8 cellular contexts compared by ENCODE assay signal in the genomic region with DNA sequence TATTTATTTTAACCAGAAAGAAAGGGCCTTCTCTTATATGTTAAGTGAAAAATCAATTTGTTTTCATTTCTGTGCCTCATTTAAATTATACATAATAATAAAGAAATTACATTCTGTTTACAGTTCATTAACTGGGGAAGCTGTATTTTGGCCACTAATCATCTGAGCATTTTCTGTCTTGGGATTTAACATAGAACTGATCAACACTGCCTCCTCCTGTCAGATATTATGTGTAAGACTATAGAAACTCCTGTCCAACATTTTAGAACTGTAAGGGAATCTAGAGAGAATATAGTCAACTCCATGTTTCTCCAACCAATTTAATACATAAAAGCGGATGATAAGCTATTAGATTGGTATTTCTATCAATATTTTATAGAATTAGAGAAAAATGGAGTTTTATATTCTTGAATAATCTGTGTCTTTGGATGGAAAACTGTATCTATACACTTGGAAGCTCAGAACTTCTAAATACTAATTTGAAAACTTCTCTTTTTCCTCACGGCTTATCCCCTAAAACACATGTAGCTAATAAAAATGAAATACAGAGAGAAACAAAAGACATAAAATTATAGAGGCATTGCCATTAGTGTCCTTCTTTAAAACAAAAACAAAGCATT. TPM values are rescaled to one million over a fixed set of nuclear protein-coding genes. Genes with fewer than 3 reads are reported as not detected.
DNase-seq lines count a peak whose midpoint lies in the region; ATAC-seq, FAIRE-seq and TF ChIP-seq lines count a peak whose summit lies in the region.

No MANE protein-coding gene starts in this region.

- no peaks in the 10 kb centered on the region for H3K4me1 ChIP-seq in DOHH2 (ENCODE audit: control insufficient read depth, low read length)
- H3K4me1 ChIP-seq in astrocyte (ENCODE audit: insufficient read depth, low read length) = no peaks in the 10 kb centered on the region
- H3K4me1 ChIP-seq in right lobe of liver = no peaks in the 10 kb centered on the region
- H3K4me1 ChIP-seq in spleen = peaks cover 0 to 11% (median 0%) of the 10 kb centered on the region in 6 donors
- H3K4me1 ChIP-seq in thyroid gland = no peaks in the 10 kb centered on the region

- no peaks in the 10 kb centered on the region for H3K9me2 ChIP-seq in DOHH2 (replicated peaks; ENCODE audit: control insufficient read depth, low read length)

- no peak overlapping the region for H3K4me3 ChIP-seq in DOHH2 (ENCODE audit: low read length)
- H3K4me3 ChIP-seq in astrocyte (ENCODE audit: insufficient read depth, low read depth, low read length) = no peak overlapping the region
- no peak overlapping the region for H3K4me3 ChIP-seq in right lobe of liver
- H3K4me3 ChIP-seq in spleen = no peak overlapping the region
- H3K4me3 ChIP-seq in thyroid gland (replicated peaks in 1 of 3) = no peak overlapping the region

- H3K4me2 ChIP-seq in DOHH2 (ENCODE audit: low read length) = no peak overlapping the region
- no peak overlapping the region for H3K4me2 ChIP-seq in astrocyte (ENCODE audit: low read length)

- TF ChIP-seq POLR2A in right lobe of liver (IDR thresholded peaks at IDR 0.05) (no peak), spleen (IDR thresholded peaks at IDR 0.05) (no peak), thyroid gland (IDR thresholded peaks at IDR 0.05) (no peak)

- ATAC-seq in right lobe of liver (peak; percentile 61 to 77 (median 74)), HG03108 (IDR thresholded peaks at IDR 0.05; ENCODE audit: unreplicated experiment) (no peak)

- WGBS in right lobe of liver (ENCODE audit: insufficient coverage, low coverage, low lambda C conversion rate, missing lambda C conversion rate) = 61% methylated on average over 2 of the region's 2 CpGs
- 76 to 92% (median 85%) methylated on average over 2 of the region's 2 CpGs for WGBS in spleen, 5 donors
- WGBS in thyroid gland, 2 donors = 86 to 94% methylated on average over 2 of the region's 2 CpGs

- no peaks in the 10 kb centered on the region for H3K36me3 Mint-ChIP-seq in astrocyte (ENCODE audit: low read depth, unreplicated experiment)
- H3K36me3 Mint-ChIP-seq in activated CD4-positive, alpha-beta T cell treated with anti-CD3 and anti-CD28 coated beads, Interleukin-2, amount 10 ng/mL, durations not matched to agents 24 days and 14 days (ENCODE audit: low read depth) = no peaks in the 10 kb centered on the region

- no peak overlapping the region for H3K4me3 Mint-ChIP-seq in astrocyte (ENCODE audit: unreplicated experiment)
- no peak overlapping the region for H3K4me3 Mint-ChIP-seq in activated CD4-positive, alpha-beta T cell treated with anti-CD3 and anti-CD28 coated beads, Interleukin-2, amount 10 ng/mL, durations not matched to agents 24 days and 14 days

- no peaks in the 10 kb centered on the region for H3K9me3 Mint-ChIP-seq in astrocyte (ENCODE audit: unreplicated experiment)
- no peaks in the 10 kb centered on the region for H3K9me3 Mint-ChIP-seq in activated CD4-positive, alpha-beta T cell treated with anti-CD3 and anti-CD28 coated beads, Interleukin-2, amount 10 ng/mL, durations not matched to agents 24 days and 14 days

- H3K27ac ChIP-seq in DOHH2 (ENCODE audit: low read depth, low read length) (no peak overlapping the region), astrocyte (ENCODE audit: low read depth, low read length) (no peak overlapping the region), right lobe of liver (no peak overlapping the region), spleen (no peak overlapping the region), thyroid gland (no peak overlapping the region)

- no peaks in the 10 kb centered on the region for H3K9me3 ChIP-seq in DOHH2 (ENCODE audit: control insufficient read depth, insufficient read depth, low read length)
- no peaks in the 10 kb centered on the region for H3K9me3 ChIP-seq in astrocyte (ENCODE audit: insufficient read depth, low read depth, low read length)
- no peaks in the 10 kb centered on the region for H3K9me3 ChIP-seq in right lobe of liver
- no peaks in the 10 kb centered on the region for H3K9me3 ChIP-seq in spleen
- no peaks in the 10 kb centered on the region for H3K9me3 ChIP-seq in thyroid gland

- H3K4me1 Mint-ChIP-seq in astrocyte (ENCODE audit: low read depth, unreplicated experiment) = no peaks in the 10 kb centered on the region
- H3K4me1 Mint-ChIP-seq in activated CD4-positive, alpha-beta T cell treated with anti-CD3 and anti-CD28 coated beads, Interleukin-2, amount 10 ng/mL, durations not matched to agents 24 days and 14 days = no peaks in the 10 kb centered on the region

- H3K27ac Mint-ChIP-seq in astrocyte (ENCODE audit: unreplicated experiment) = no peak overlapping the region
- no peak overlapping the region for H3K27ac Mint-ChIP-seq in activated CD4-positive, alpha-beta T cell treated with anti-CD3 and anti-CD28 coated beads, Interleukin-2, amount 10 ng/mL, durations not matched to agents 24 days and 14 days

- DNase-seq in KG1 (lab: John Stamatoyannopoulos, UW) = peak; percentile 4
- no peak for DNase-seq in astrocyte (ENCODE audit: low read depth)
- no peak for DNase-seq in right lobe of liver
- DNase-seq in spleen = no peak
- no peak for DNase-seq in activated CD4-positive, alpha-beta T cell treated with anti-CD3 and anti-CD28 coated beads, Interleukin-2, amount 10 ng/mL, durations not matched to agents 24 days and 14 days
- DNase-seq in thyroid gland = no peak

- FAIRE-seq in astrocyte (lab: Jason Lieb, UNC) = no peak

- no peaks in the 10 kb centered on the region for H3F3A ChIP-seq in DOHH2 (ENCODE audit: control insufficient read depth, insufficient read depth)

- intact Hi-C loops in right lobe of liver (cut with DNase I) (loop anchor here in 1 of 2 donors (5.0 kb wide), 1 partner anchor 192 kb away; no protein-coding TSS in a partner anchor), spleen (cut with DNase I; ENCODE audit: low total_unique reads) (no loop called here), thyroid gland (cut with DNase I) (no loop called here)
- intact Hi-C loops in activated CD4-positive, alpha-beta T cell treated with anti-CD3 and anti-CD28 coated beads, Interleukin-2, amount 10 ng/mL, durations not matched to agents 24 days and 14 days (cut with micrococcal nuclease) = no loop called here

- no peaks in the 10 kb centered on the region for H4K20me1 ChIP-seq in DOHH2 (ENCODE audit: control insufficient read depth, insufficient read depth, low read depth, low read length)
- H4K20me1 ChIP-seq in astrocyte (ENCODE audit: insufficient read depth, low read length) = no peaks in the 10 kb centered on the region

- H2AFZ ChIP-seq in astrocyte (ENCODE audit: low read depth, low read length) = no peak overlapping the region

- H3K79me2 ChIP-seq in DOHH2 (ENCODE audit: control insufficient read depth, low read length) = no peaks in the 10 kb centered on the region
- no peaks in the 10 kb centered on the region for H3K79me2 ChIP-seq in astrocyte (ENCODE audit: insufficient read depth, low read length)

- TF ChIP-seq CTCF in DOHH2 (IDR thresholded peaks at IDR 0.05; ENCODE audit: low read depth, low read length, poor library complexity, severe bottlenecking) = peak; percentile 11
- TF ChIP-seq CTCF in astrocyte (IDR thresholded peaks at IDR 0.05; ENCODE audit: insufficient read depth, low read depth, low read length) = peak; percentile 45
- TF ChIP-seq CTCF in right lobe of liver (IDR thresholded peaks at IDR 0.05) = peak; percentile 44 to 47 (median 46)
- peak in 1 of 11 experiments; percentile 21 for TF ChIP-seq CTCF in spleen (IDR thresholded peaks at IDR 0.05 in 8 of 11, conservative IDR thresholded peaks at IDR 0.05 in 3 of 11)
- peak in 1 of 6 experiments; percentile 16 for TF ChIP-seq CTCF in thyroid gland (IDR thresholded peaks at IDR 0.05)

- H3K27me3 ChIP-seq in DOHH2 (ENCODE audit: control insufficient read depth, low read length) (peaks cover 6% of the 10 kb centered on the region; the same call in 1 of the 2 replicates), astrocyte (ENCODE audit: insufficient read depth, low read length) (no peaks in the 10 kb centered on the region), right lobe of liver (no peaks in the 10 kb centered on the region), spleen (replicated peaks in 1 of 7) (no peaks in the 10 kb centered on the region), thyroid gland (no peaks in the 10 kb centered on the region)

- H3K36me3 ChIP-seq in DOHH2 (ENCODE audit: control insufficient read depth, low read length) (no peaks in the 10 kb centered on the region), astrocyte (ENCODE audit: insufficient read depth, low read length) (no peaks in the 10 kb centered on the region), right lobe of liver (no peaks in the 10 kb centered on the region), spleen (no peaks in the 10 kb centered on the region), thyroid gland (no peaks in the 10 kb centered on the region)

- no peaks in the 10 kb centered on the region for H3K27me3 Mint-ChIP-seq in astrocyte (ENCODE audit: low read depth, unreplicated experiment)
- H3K27me3 Mint-ChIP-seq in activated CD4-positive, alpha-beta T cell treated with anti-CD3 and anti-CD28 coated beads, Interleukin-2, amount 10 ng/mL, durations not matched to agents 24 days and 14 days = peaks cover 8% of the 10 kb centered on the region

- H3K9ac ChIP-seq in astrocyte (ENCODE audit: low read length) = no peak overlapping the region

RNA-seq across cellular contexts. Expression of a gene that starts 33.0 kb away (rescaled TPM):
- total RNA-seq in astrocyte (0.67 and 1.7 TPM in 2 replicates), right lobe of liver (10 to 100 TPM; 15.5 to 28.7 (median 24.7) TPM), spleen (10 to 100 TPM; 15.3 to 48.3 (median 33.1) TPM), thyroid gland (1 to 10 TPM; 2.0 to 6.6 (median 2.4) TPM)
- polyA plus RNA-seq in spleen = 1 to 10 TPM; 1.8 to 3.7 (median 1.9) TPM
- total RNA-seq in activated CD4-positive, alpha-beta T cell treated with anti-CD3 and anti-CD28 coated beads, Interleukin-2, amount 10 ng/mL, durations not matched to agents 24 days and 14 days = 0.36 TPM in 1 of 2 replicates, not detected in the other
